Comparison of ENCODE assay signal across 35 cellular contexts in the genomic region with DNA sequence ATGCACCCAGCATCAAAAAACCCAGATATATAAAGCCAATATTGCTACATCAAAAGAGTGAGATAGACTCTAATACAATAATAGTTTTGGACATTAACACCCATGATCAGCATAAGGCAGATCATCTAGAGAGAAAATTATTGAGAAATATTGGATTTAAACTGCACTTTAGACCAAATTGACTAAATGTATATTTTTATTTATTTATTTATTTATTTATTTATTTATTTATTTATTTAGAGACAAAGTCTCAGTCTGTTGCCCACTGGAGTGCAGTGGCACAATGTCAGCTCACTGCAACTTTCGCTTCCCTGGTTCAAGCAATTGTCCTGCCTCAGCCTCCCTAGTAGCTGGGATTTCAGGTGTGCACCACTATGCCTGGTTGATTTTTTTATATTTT.
"Had no signal": no experiment of that assay in that cellular context is flagged by ENCODE, and none has a peak within 500 bp of the region (broad histone marks: within the 10 kb centered on the region; RNA-seq: fewer than 3 reads in every experiment).

No MANE protein-coding gene starts in this region.

- DNase-seq: Karpas-422, Kasumi-1, MG63, MM.1S, MV-4-11, NCI-H1048, NCI-H1092, NCI-H1092 treated with DMSO at 0.1 percent for 48 hours, NCI-H1105, NCI-H1105 treated with DMSO at 0.1 percent for 48 hours, NCI-H1417, NCI-H1417 treated with DMSO at 0.1 percent for 48 hours, NCI-H1436, NCI-H1436 treated with DMSO at 0.1 percent for 48 hours, NCI-H146, NCI-H1694, NCI-H1694 treated with DMSO at 0.1 percent for 48 hours, NCI-H187, NCI-H187 treated with DMSO at 0.1 percent for 48 hours, NCI-H1930, NCI-H2029, NCI-H2029 treated with DMSO at 0.1 percent for 48 hours, NCI-H2081, NCI-H2081 treated with DMSO at 0.1 percent for 48 hours, NCI-H2107, NCI-H2171, NCI-H2171 treated with DMSO at 0.1 percent for 48 hours, NCI-H2227 treated with DMSO at 0.1 percent for 48 hours, NCI-H226, NCI-H345, NCI-H446, NCI-H446 treated with DMSO at 0.1 percent for 48 hours, NCI-H510A, NCI-H510A treated with DMSO at 0.1 percent for 48 hours, NCI-H524 had no signal

- H3K36me3 ChIP-seq: MG63 had no signal

- H3K4me3 ChIP-seq: MG63 had no signal

- H3K9me3 ChIP-seq: MG63 had no signal
